Comparison of ENCODE assay signal across 16 cellular contexts in the genomic region with DNA sequence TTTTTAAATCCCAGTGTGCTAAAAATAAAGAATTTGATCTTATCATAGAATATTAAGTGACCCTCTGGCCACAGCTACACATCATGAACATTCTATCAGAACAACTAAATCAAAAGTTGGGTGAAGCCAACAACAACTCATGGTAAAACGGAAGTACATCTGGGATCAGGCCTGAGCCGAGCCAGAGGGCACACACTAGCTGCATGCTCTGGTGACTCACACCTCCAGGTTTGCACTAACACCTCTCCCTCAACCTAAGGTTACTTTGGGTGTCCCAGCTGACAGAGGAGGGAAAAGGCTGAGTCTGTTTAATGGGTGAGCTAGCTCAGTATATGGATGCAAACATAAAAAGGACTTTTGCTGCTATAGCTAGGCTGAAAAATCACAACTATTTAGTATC.
DNase-seq lines count a peak whose midpoint lies in the region; ATAC-seq, FAIRE-seq and TF ChIP-seq lines count a peak whose summit lies in the region.
"Had no signal": no experiment of that assay in that cellular context is flagged by ENCODE, and none has a peak within 500 bp of the region (broad histone marks: within the 10 kb centered on the region; RNA-seq: fewer than 3 reads in every experiment).

No MANE protein-coding gene starts in this region.

- H3K79me2 ChIP-seq in GM23338 (replicated peaks; ENCODE audit: insufficient read depth) (no peaks in the 10 kb centered on the region), HepG2 (ENCODE audit: insufficient read depth, low read length) (no peaks in the 10 kb centered on the region)

- no peak overlapping the region for H3K4me3 ChIP-seq in GM23338
- H3K4me3 ChIP-seq in HepG2 (replicated peaks in 1 of 3; ENCODE audit: insufficient read depth in 1 of 3, low read depth in 2 of 3, low read length in 3 of 3) = no peak overlapping the region
- H3K4me3 ChIP-seq in heart left ventricle = no peak overlapping the region
- H3K4me3 ChIP-seq: K562, SJSA1 had no signal

- in situ Hi-C loops in HepG2 (cut with HindIII; ENCODE audit: extremely low pct_ligation_motif_present, low pct_unique_long_range_greater_than_20kb) = loop anchor here (25.0 kb wide), 2 partner anchors 1074 to 1249 kb away; no protein-coding TSS in a partner anchor

- H3K9me3 Mint-ChIP-seq in GM23338 (no peaks in the 10 kb centered on the region), WTC11 (peaks cover 6% of the 10 kb centered on the region; the same call in 1 of the 2 replicates)
- no peaks in the 10 kb centered on the region for H3K9me3 Mint-ChIP-seq in activated T-helper 17 cell treated with anti-CD3 and anti-CD28 coated beads, Interleukin-2, amount 50 U/mL, for 72 hours
- H3K9me3 Mint-ChIP-seq: CD8-positive, alpha-beta T cell had no signal

- POLR2A ChIA-PET in WTC11 (lab: Charles Lee) (no interaction called here), HepG2 (lab: Yijun Ruan, JAX) (no interaction called here)

- no peak overlapping the region for H3K9ac ChIP-seq in HepG2 (ENCODE audit: insufficient read depth, low read depth, low read length)

- no peak for TF ChIP-seq POLR2A in HepG2 (IDR thresholded peaks at IDR 0.05; ENCODE audit: insufficient read depth in 1 of 2, low read depth in 2 of 2, low read length in 2 of 2)
- TF ChIP-seq POLR2A in heart left ventricle (IDR thresholded peaks at IDR 0.05) = no peak

- H3K9me3 ChIP-seq in HepG2 (ENCODE audit: low read length) (no peaks in the 10 kb centered on the region), heart left ventricle (no peaks in the 10 kb centered on the region)
- H3K9me3 ChIP-seq: SJSA1 had no signal

- TF ChIP-seq RAD21 in HepG2 (CRISPR knock-in tag; IDR thresholded peaks at IDR 0.05) = no peak

- intact Hi-C loops in HepG2 (cut with micrococcal nuclease; ENCODE audit: unreplicated experiment) = no loop called here
- intact Hi-C loops in heart left ventricle (cut with DNase I) = loop anchor here in 3 of 10 donors (10.0 kb wide), 5 partner anchors 527 to 1237 kb away; no protein-coding TSS in a partner anchor

- H3K27ac Mint-ChIP-seq in GM23338 (no peak overlapping the region), WTC11 (no peak overlapping the region)
- no peak overlapping the region for H3K27ac Mint-ChIP-seq in activated T-helper 17 cell treated with anti-CD3 and anti-CD28 coated beads, Interleukin-2, amount 50 U/mL, for 72 hours
- H3K27ac Mint-ChIP-seq: CD8-positive, alpha-beta T cell had no signal

- H3K27me3 ChIP-seq in GM23338 (ENCODE audit: insufficient read depth) = no peaks in the 10 kb centered on the region
- no peaks in the 10 kb centered on the region for H3K27me3 ChIP-seq in HepG2 (ENCODE audit: control insufficient read depth in 1 of 2, insufficient read depth in 2 of 2, low read length in 2 of 2)
- H3K27me3 ChIP-seq in heart left ventricle = no peaks in the 10 kb centered on the region
- H3K27me3 ChIP-seq: SJSA1 had no signal

- H4K20me1 ChIP-seq in GM23338 (replicated peaks; ENCODE audit: insufficient read depth) (no peaks in the 10 kb centered on the region), HepG2 (ENCODE audit: insufficient read depth, low read length) (no peaks in the 10 kb centered on the region)

- H3K36me3 Mint-ChIP-seq in GM23338 (ENCODE audit: low read depth) (no peaks in the 10 kb centered on the region; the same call in 2 of the 3 replicates), WTC11 (no peaks in the 10 kb centered on the region)
- no peaks in the 10 kb centered on the region for H3K36me3 Mint-ChIP-seq in activated T-helper 17 cell treated with anti-CD3 and anti-CD28 coated beads, Interleukin-2, amount 50 U/mL, for 72 hours (ENCODE audit: low read depth)
- H3K36me3 Mint-ChIP-seq: CD8-positive, alpha-beta T cell had no signal

- 0% methylated on average over 1 of the region's 2 CpGs for WGBS in HepG2 (ENCODE audit: low lambda C conversion rate)
- WGBS in heart left ventricle, 4 donors = 73 to 83% (median 78%) methylated on average over 2 of the region's 2 CpGs

- TF ChIP-seq CTCF in GM23338 (conservative IDR thresholded peaks at IDR 0.05; ENCODE audit: low read depth in 2 of 2) = no peak
- TF ChIP-seq CTCF in WTC11 (IDR thresholded peaks at IDR 0.05) = no peak
- no peak for TF ChIP-seq CTCF in HepG2 (CRISPR knock-in tag; IDR thresholded peaks at IDR 0.05)
- no peak for TF ChIP-seq CTCF in heart left ventricle (IDR thresholded peaks at IDR 0.05)

- no peaks in the 10 kb centered on the region for H3K9me2 ChIP-seq in GM23338 (ENCODE audit: insufficient read depth)

- TF ChIP-seq EP300 in HepG2 (IDR thresholded peaks at IDR 0.05; ENCODE audit: low read depth in 2 of 2, low read length in 2 of 2) (no peak), HepG2 (CRISPR knock-in tag; IDR thresholded peaks at IDR 0.05; ENCODE audit: borderline replicate concordance) (no peak)

- H3K27ac ChIP-seq in GM23338 (ENCODE audit: low read depth) (no peak overlapping the region), HepG2 (ENCODE audit: extremely low read length, insufficient read depth, low read length) (no peak overlapping the region), heart left ventricle (no peak overlapping the region)
- H3K27ac ChIP-seq: SJSA1 had no signal

- H3F3A ChIP-seq in GM23338 (replicated peaks; ENCODE audit: low read depth) = no peaks in the 10 kb centered on the region

- DNase-seq in A172 (ENCODE audit: low spot score) = peak; percentile 8
- DNase-seq in GM23338 (ENCODE audit: low spot score) = no peak
- DNase-seq in WTC11 (ENCODE audit: low spot score) = no peak
- no peak for DNase-seq in HepG2 (ENCODE audit: low spot score)
- DNase-seq in heart left ventricle = no peak
- no peak for DNase-seq in NCI-H226
- no peak for DNase-seq in activated CD4-positive, CD25-positive, alpha-beta regulatory T cell treated with anti-CD3 and anti-CD28 coated beads, Interleukin-2, amount 50 U/mL, for 72 hours
- DNase-seq: ACHN; CD8-positive, alpha-beta T cell; H7; NCI-H1105; NCI-H187; RPMI8226 had no signal

- FAIRE-seq in HepG2 (lab: Jason Lieb, UNC) = no peak
- FAIRE-seq: K562 had no signal

- H3K4me1 Mint-ChIP-seq in GM23338 (peaks cover 7% of the 10 kb centered on the region), WTC11 (peaks cover 9% of the 10 kb centered on the region; the same call in 1 of the 2 replicates)
- no peaks in the 10 kb centered on the region for H3K4me1 Mint-ChIP-seq in activated T-helper 17 cell treated with anti-CD3 and anti-CD28 coated beads, Interleukin-2, amount 50 U/mL, for 72 hours

- H2AFZ ChIP-seq in GM23338 (peak overlapping the region; percentile 67; the same call in 1 of the 2 replicates), HepG2 (ENCODE audit: low read length) (no peak overlapping the region)

- no peaks in the 10 kb centered on the region for H3K4me1 ChIP-seq in GM23338 (ENCODE audit: insufficient read depth)
- H3K4me1 ChIP-seq in HepG2 (ENCODE audit: insufficient read depth, low read length) = no peaks in the 10 kb centered on the region
- H3K4me1 ChIP-seq in heart left ventricle = peaks cover 0 to 13% (median 4%) of the 10 kb centered on the region in 12 donors
- H3K4me1 ChIP-seq: SJSA1 had no signal

- no peaks in the 10 kb centered on the region for H3K36me3 ChIP-seq in GM23338 (ENCODE audit: insufficient read depth)
- H3K36me3 ChIP-seq in HepG2 (replicated peaks in 1 of 2; ENCODE audit: control insufficient read depth in 1 of 2, insufficient read depth in 2 of 2, low read length in 2 of 2) = no peaks in the 10 kb centered on the region
- no peaks in the 10 kb centered on the region for H3K36me3 ChIP-seq in heart left ventricle
- H3K36me3 ChIP-seq: SJSA1 had no signal

- CTCF ChIA-PET in WTC11 (lab: Charles Lee) = interaction anchor here (1.3 kb wide), 1 partner anchor 11 kb away, joined by 4 read pairs; no protein-coding TSS in a partner anchor
- CTCF ChIA-PET in HepG2 (lab: Yijun Ruan, JAX; ENCODE audit: low intra/inter-chr PET ratio, low total read pairs) = no interaction called here

- peaks cover 4% of the 10 kb centered on the region for H3K27me3 Mint-ChIP-seq in GM23338 (ENCODE audit: insufficient read depth, low read depth, poor library complexity)
- no peaks in the 10 kb centered on the region for H3K27me3 Mint-ChIP-seq in WTC11 (ENCODE audit: low read depth)
- H3K27me3 Mint-ChIP-seq in activated T-helper 17 cell treated with anti-CD3 and anti-CD28 coated beads, Interleukin-2, amount 50 U/mL, for 72 hours = no peaks in the 10 kb centered on the region

- ATAC-seq in GM23338 (no peak), WTC11 (peak; percentile 36; the same call in 1 of the 2 replicates), HepG2 (no peak; the same call in 2 of the 3 replicates), heart left ventricle (no peak)
- no peak for ATAC-seq in activated T-helper 17 cell treated with anti-CD3 and anti-CD28 coated beads, Interleukin-2, amount 50 U/mL, for 72 hours (replicated peaks)
- ATAC-seq: CD8-positive, alpha-beta T cell; K562 had no signal

- BruUV-seq in HepG2 (replicated peaks; lab: Mats Ljungman, UMichigan) = no TSS peak

- no peak overlapping the region for H3K4me2 ChIP-seq in GM23338
- no peak overlapping the region for H3K4me2 ChIP-seq in HepG2 (ENCODE audit: low read depth, low read length)

- no peak overlapping the region for H3K4me3 Mint-ChIP-seq in GM23338
- H3K4me3 Mint-ChIP-seq in WTC11 = no peak overlapping the region
- no peak overlapping the region for H3K4me3 Mint-ChIP-seq in activated T-helper 17 cell treated with anti-CD3 and anti-CD28 coated beads, Interleukin-2, amount 50 U/mL, for 72 hours
- H3K4me3 Mint-ChIP-seq: CD8-positive, alpha-beta T cell had no signal

TF ChIP-seq in GM23338, 12 proteins besides CTCF, POLR2A, EP300 and RAD21 (continues in another document):
- no peak for TF ChIP-seq EZH2 (IDR thresholded peaks at IDR 0.05; ENCODE audit: low read depth, unreplicated experiment)
- TF ChIP-seq JUNB (IDR thresholded peaks at IDR 0.05; ENCODE audit: unreplicated experiment) = no peak
- TF ChIP-seq STAT1 (IDR thresholded peaks at IDR 0.05; ENCODE audit: unreplicated experiment) = no peak
- TF ChIP-seq NANOG (IDR thresholded peaks at IDR 0.05; ENCODE audit: borderline replicate concordance) = no peak

TF ChIP-seq in WTC11, 78 proteins besides CTCF, POLR2A, EP300 and RAD21 (continues in another document):
- no peak for TF ChIP-seq ZBTB21 (CRISPR knock-in tag; IDR thresholded peaks at IDR 0.05; ENCODE audit: borderline replicate concordance)
- no peak for TF ChIP-seq MXD4 (CRISPR knock-in tag; IDR thresholded peaks at IDR 0.05; ENCODE audit: borderline replicate concordance)
- no peak for TF ChIP-seq OVOL2 (CRISPR knock-in tag; IDR thresholded peaks at IDR 0.05; ENCODE audit: borderline replicate concordance)

TF ChIP-seq in HepG2, 621 proteins besides CTCF, POLR2A, EP300 and RAD21:
- TF ChIP-seq FOXJ3 (CRISPR knock-in tag; IDR thresholded peaks at IDR 0.05; ENCODE audit: borderline replicate concordance) (no peak), FOSL2 (CRISPR knock-in tag; IDR thresholded peaks at IDR 0.05) (peak; percentile 19; the same call in 1 of the 2 replicates)
TF ChIP-seq in HepG2: peak in this region for 1.
